Comparison of ENCODE assay signal across 12 cellular contexts in the genomic region with DNA sequence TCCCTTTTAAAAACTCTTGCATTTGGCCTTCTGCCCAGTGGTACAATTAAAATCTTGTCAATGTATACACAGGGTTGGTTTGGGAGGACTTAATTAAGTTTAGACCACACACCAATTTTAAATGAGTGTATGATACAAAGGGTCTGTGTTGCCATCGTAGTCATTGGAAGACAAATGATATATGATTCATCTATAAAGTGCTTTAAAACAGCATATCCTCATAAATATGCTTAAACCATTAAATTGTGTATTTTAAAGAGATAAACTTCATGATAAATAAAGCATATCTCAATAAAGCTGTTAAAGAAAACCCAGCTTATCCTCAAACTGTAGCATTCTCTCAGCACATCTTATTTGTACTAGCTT.
DNase-seq lines count a peak whose midpoint lies in the region; ATAC-seq, FAIRE-seq and TF ChIP-seq lines count a peak whose summit lies in the region.
"Had no signal": no experiment of that assay in that cellular context is flagged by ENCODE, and none has a peak within 500 bp of the region (broad histone marks: within the 10 kb centered on the region; RNA-seq: fewer than 3 reads in every experiment).

No MANE protein-coding gene starts in this region.

- H3K9me3 ChIP-seq in A549 = no peaks in the 10 kb centered on the region
- no peaks in the 10 kb centered on the region for H3K9me3 ChIP-seq in HEK293 (ENCODE audit: control insufficient read depth, insufficient read depth, low read depth, low read length)
- no peaks in the 10 kb centered on the region for H3K9me3 ChIP-seq in muscle layer of duodenum (ENCODE audit: control insufficient read depth in 1 of 2, low read length in 2 of 2)
- H3K9me3 ChIP-seq: body of pancreas had no signal

- H3K4me3 ChIP-seq in A549 = no peak overlapping the region
- H3K4me3 ChIP-seq in HEK293 (ENCODE audit: low read depth, low read length) = no peak overlapping the region
- no peak overlapping the region for H3K4me3 ChIP-seq in brain microvascular endothelial cell (ENCODE audit: low read depth, low read length)
- H3K4me3 ChIP-seq in muscle layer of duodenum (ENCODE audit: low read depth in 1 of 2, low read length in 2 of 2) = no peak overlapping the region
- H3K4me3 ChIP-seq: body of pancreas had no signal

- peaks cover 0 to 12% of the 10 kb centered on the region in 2 experiments; a peak in 1 of 3 replicates for H3K36me3 ChIP-seq in HEK293 (ENCODE audit: control insufficient read depth in 2 of 2, insufficient read depth in 1 of 2, low read length in 2 of 2)
- peaks cover 4% of the 10 kb centered on the region for H3K36me3 ChIP-seq in brain microvascular endothelial cell (replicated peaks)
- peaks cover under 1 to 3% of the 10 kb centered on the region in 2 donors for H3K36me3 ChIP-seq in muscle layer of duodenum (ENCODE audit: control insufficient read depth in 1 of 2, insufficient read depth in 2 of 2, low read length in 2 of 2)

- in situ Hi-C loops in brain microvascular endothelial cell (cut with HindIII; ENCODE audit: low pct_ligation_motif_present, low sequenced_read_pairs) = loop anchor here (10.0 to 25.0 kb wide), 2 partner anchors 86 to 188 kb away; no protein-coding TSS in a partner anchor

- H3K27ac ChIP-seq in A549 (peak overlapping the region; percentile 70 to 81), HEK293 (ENCODE audit: extremely low read depth, low read depth, low read length) (no peak overlapping the region), brain microvascular endothelial cell (peak overlapping the region; percentile 86), muscle layer of duodenum (ENCODE audit: low read length) (peak overlapping the region; percentile 65)

- FAIRE-seq in A549 (lab: Jason Lieb, UNC) = no peak
- FAIRE-seq: D721Med, urothelium cell line had no signal

- no peak for DNase-seq in A549 (ENCODE audit: low read depth in 1 of 2, low spot score in 1 of 2)
- no peak for DNase-seq in brain microvascular endothelial cell
- no peak for DNase-seq in HCEC 1CT
- no peak for DNase-seq in nephron progenitor cell
- no peak for DNase-seq in NCI-H345 (lab: John Stamatoyannopoulos, UW)
- DNase-seq in C1 segment of cervical spinal cord (lab: John Stamatoyannopoulos, UW) = no peak

- no peak for TF ChIP-seq RAD21 in A549 (conservative IDR thresholded peaks at IDR 0.05 in 1 of 2, IDR thresholded peaks at IDR 0.05 in 1 of 2)

- ATAC-seq in A549 = no peak

- H3K27me3 ChIP-seq in brain microvascular endothelial cell (replicated peaks) (no peaks in the 10 kb centered on the region), muscle layer of duodenum (ENCODE audit: low read depth, low read length) (no peaks in the 10 kb centered on the region)
- H3K27me3 ChIP-seq: body of pancreas had no signal

- peaks cover 62% of the 10 kb centered on the region for H3K4me1 ChIP-seq in A549
- H3K4me1 ChIP-seq in HEK293 (ENCODE audit: control insufficient read depth, insufficient read depth, low read length) = peaks cover 32% of the 10 kb centered on the region
- H3K4me1 ChIP-seq in muscle layer of duodenum (ENCODE audit: control insufficient read depth in 1 of 2, insufficient read depth in 2 of 2, low read length in 2 of 2) = peaks cover 17 to 38% of the 10 kb centered on the region in 2 donors
- H3K4me1 ChIP-seq: body of pancreas had no signal

- peak overlapping the region; percentile 63 for H3K4me2 ChIP-seq in A549

- H3K4me3 Mint-ChIP-seq in nephron progenitor cell = no peak overlapping the region

- H3K27me3 Mint-ChIP-seq in nephron progenitor cell (ENCODE audit: low read depth, poor library complexity) = no peaks in the 10 kb centered on the region
- H3K27me3 Mint-ChIP-seq: stimulated activated naive CD8-positive, alpha-beta T cell treated with anti-CD3 and anti-CD28 coated beads, Interleukin-15, amount 100 ng/mL, for 72 hours had no signal

- TF ChIP-seq POLR2A in A549 (IDR thresholded peaks at IDR 0.05; ENCODE audit: low read length) = no peak

- peaks cover 28% of the 10 kb centered on the region for H3K4me1 Mint-ChIP-seq in nephron progenitor cell

- CTCF ChIA-PET in A549 (lab: Yijun Ruan, JAX) = interaction anchor here (0.8 to 9.2 kb wide), 31 partner anchors 8 to 305 kb away, joined by 3 to 203 read pairs (median 6); no protein-coding TSS in a partner anchor
- CTCF ChIA-PET in HEK293 (lab: Yijun Ruan, JAX) = interaction anchor here (0.6 to 12.9 kb wide), 37 partner anchors 10 to 428 kb away, joined by 3 to 333 read pairs (median 5); no protein-coding TSS in a partner anchor

- no peak overlapping the region for H3K27ac Mint-ChIP-seq in nephron progenitor cell

- peaks cover 5% of the 10 kb centered on the region for H3K9me3 Mint-ChIP-seq in nephron progenitor cell
- H3K9me3 Mint-ChIP-seq: stimulated activated naive CD8-positive, alpha-beta T cell treated with anti-CD3 and anti-CD28 coated beads, Interleukin-15, amount 100 ng/mL, for 72 hours had no signal

- WGBS in A549 (ENCODE audit: missing lambda C conversion rate) = 77% methylated on average over 1 of the region's 1 CpG

- H3K36me3 Mint-ChIP-seq in nephron progenitor cell (ENCODE audit: low read depth) = peaks cover 21% of the 10 kb centered on the region

- POLR2A ChIA-PET in A549 (lab: Yijun Ruan, JAX) (interaction anchor here (1.2 to 1.3 kb wide), 2 partner anchors 80 to 96 kb away, joined by 3 to 4 read pairs; a partner anchor contains a TSS), HEK293 (lab: Yijun Ruan, JAX) (interaction anchor here (0.5 to 3.0 kb wide), 5 partner anchors 41 to 386 kb away, joined by 4 to 13 read pairs (median 4); no protein-coding TSS in a partner anchor)

- no peak for TF ChIP-seq EP300 in A549 (IDR thresholded peaks at IDR 0.05)

- no peak for TF ChIP-seq CTCF in A549 (IDR thresholded peaks at IDR 0.05)
- no peak for TF ChIP-seq CTCF in HEK293 (tag by site-specific recombination; IDR thresholded peaks at IDR 0.05)
- no peak for TF ChIP-seq CTCF in brain microvascular endothelial cell (IDR thresholded peaks at IDR 0.05; ENCODE audit: low read depth, low read length, missing control alignments)
- TF ChIP-seq CTCF in nephron progenitor cell (IDR thresholded peaks at IDR 0.05) = no peak

TF ChIP-seq in A549, 52 proteins besides CTCF, POLR2A, EP300 and RAD21 (continues in another document):
- no peak for TF ChIP-seq FOSL2 (IDR thresholded peaks at IDR 0.05)
- no peak for TF ChIP-seq FOSL2 (CRISPR knock-in tag; IDR thresholded peaks at IDR 0.05)
- no peak for TF ChIP-seq HOXB13 (CRISPR knock-in tag; IDR thresholded peaks at IDR 0.05; ENCODE audit: low read depth)
- no peak for TF ChIP-seq TP53 (CRISPR knock-in tag; IDR thresholded peaks at IDR 0.05)
- no peak for TF ChIP-seq ZC3H11A (IDR thresholded peaks at IDR 0.05)
- TF ChIP-seq BHLHE40 (IDR thresholded peaks at IDR 0.05; ENCODE audit: low read depth, low read length) = no peak
- TF ChIP-seq ESRRA (IDR thresholded peaks at IDR 0.05; ENCODE audit: borderline replicate concordance, low read length) = no peak
- no peak for TF ChIP-seq NR3C1 (IDR thresholded peaks at IDR 0.05)
- no peak for TF ChIP-seq TFCP2L1 (CRISPR knock-in tag; IDR thresholded peaks at IDR 0.05)
- TF ChIP-seq, protein P1, sequence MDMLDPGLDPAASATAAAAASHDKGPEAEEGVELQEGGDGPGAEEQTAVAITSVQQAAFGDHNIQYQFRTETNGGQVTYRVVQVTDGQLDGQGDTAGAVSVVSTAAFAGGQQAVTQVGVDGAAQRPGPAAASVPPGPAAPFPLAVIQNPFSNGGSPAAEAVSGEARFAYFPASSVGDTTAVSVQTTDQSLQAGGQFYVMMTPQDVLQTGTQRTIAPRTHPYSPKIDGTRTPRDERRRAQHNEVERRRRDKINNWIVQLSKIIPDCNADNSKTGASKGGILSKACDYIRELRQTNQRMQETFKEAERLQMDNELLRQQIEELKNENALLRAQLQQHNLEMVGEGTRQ (IDR thresholded peaks at IDR 0.05) = no peak
- no peak for TF ChIP-seq CEBPB (IDR thresholded peaks at IDR 0.05)
- TF ChIP-seq NPAS2 (CRISPR knock-in tag; IDR thresholded peaks at IDR 0.05; ENCODE audit: borderline replicate concordance) = no peak
- no peak for TF ChIP-seq HOXB5 (CRISPR knock-in tag; IDR thresholded peaks at IDR 0.05)
- TF ChIP-seq MYC (IDR thresholded peaks at IDR 0.05; ENCODE audit: borderline replicate concordance, low read length) = no peak
- no peak for TF ChIP-seq JUN (IDR thresholded peaks at IDR 0.05)
- no peak for TF ChIP-seq GATA3 (IDR thresholded peaks at IDR 0.05; ENCODE audit: borderline replicate concordance)
- TF ChIP-seq RNF2 (IDR thresholded peaks at IDR 0.05; ENCODE audit: borderline replicate concordance, low read depth) = no peak

TF ChIP-seq in HEK293, 187 proteins besides CTCF, POLR2A, EP300 and RAD21 (continues in another document):
- TF ChIP-seq, protein P2, sequence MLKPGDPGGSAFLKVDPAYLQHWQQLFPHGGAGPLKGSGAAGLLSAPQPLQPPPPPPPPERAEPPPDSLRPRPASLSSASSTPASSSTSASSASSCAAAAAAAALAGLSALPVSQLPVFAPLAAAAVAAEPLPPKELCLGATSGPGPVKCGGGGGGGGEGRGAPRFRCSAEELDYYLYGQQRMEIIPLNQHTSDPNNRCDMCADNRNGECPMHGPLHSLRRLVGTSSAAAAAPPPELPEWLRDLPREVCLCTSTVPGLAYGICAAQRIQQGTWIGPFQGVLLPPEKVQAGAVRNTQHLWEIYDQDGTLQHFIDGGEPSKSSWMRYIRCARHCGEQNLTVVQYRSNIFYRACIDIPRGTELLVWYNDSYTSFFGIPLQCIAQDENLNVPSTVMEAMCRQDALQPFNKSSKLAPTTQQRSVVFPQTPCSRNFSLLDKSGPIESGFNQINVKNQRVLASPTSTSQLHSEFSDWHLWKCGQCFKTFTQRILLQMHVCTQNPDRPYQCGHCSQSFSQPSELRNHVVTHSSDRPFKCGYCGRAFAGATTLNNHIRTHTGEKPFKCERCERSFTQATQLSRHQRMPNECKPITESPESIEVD (tag by site-specific recombination; IDR thresholded peaks at IDR 0.05) = peak; percentile 63
- TF ChIP-seq, protein P3, sequence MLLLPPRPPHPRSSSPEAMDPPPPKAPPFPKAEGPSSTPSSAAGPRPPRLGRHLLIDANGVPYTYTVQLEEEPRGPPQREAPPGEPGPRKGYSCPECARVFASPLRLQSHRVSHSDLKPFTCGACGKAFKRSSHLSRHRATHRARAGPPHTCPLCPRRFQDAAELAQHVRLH (tag by site-specific recombination; IDR thresholded peaks at IDR 0.05) = no peak
- TF ChIP-seq ZNF596 (tag by site-specific recombination; IDR thresholded peaks at IDR 0.05) (no peak), ZNF664 (tag by site-specific recombination; IDR thresholded peaks at IDR 0.05) (peak; percentile 59), GLIS1 (tag by site-specific recombination; IDR thresholded peaks at IDR 0.05) (0 out of 2 replicates have a peak, but pooled peaks have one; percentile 5), ZNF366 (tag by site-specific recombination; conservative IDR thresholded peaks at IDR 0.05) (peak; percentile 34), WT1 (tag by site-specific recombination; IDR thresholded peaks at IDR 0.05) (peak; percentile 81), ZNF121 (tag by site-specific recombination; IDR thresholded peaks at IDR 0.05) (no peak), ZBTB20 (tag by site-specific recombination; IDR thresholded peaks at IDR 0.05) (peak; percentile 1; the same call in 1 of the 2 replicates)
